Comparison of ENCODE assay signal across 17 cellular contexts in genomic region chr2:181334158-181334826, GRCh38.
DNase-seq lines count a peak whose midpoint lies in the region; ATAC-seq lines count a peak whose summit lies in the region.
"Had no signal": no experiment of that assay in that cellular context is flagged by ENCODE, and none has a peak within 500 bp of the region (broad histone marks: within the 10 kb centered on the region; RNA-seq: fewer than 3 reads in every experiment).

No MANE protein-coding gene starts in this region.

- peak overlapping the region; percentile 73 for H3K27ac Mint-ChIP-seq in activated T-cell treated with anti-CD3 and anti-CD28 coated beads, Interleukin-2, amount 50 U/mL, for 24 hours
- peak overlapping the region in 3 of 6 donors; percentile 7 to 44 (median 27) for H3K27ac Mint-ChIP-seq in naive B cell

- no peaks in the 10 kb centered on the region for H3K27me3 Mint-ChIP-seq in activated T-cell treated with anti-CD3 and anti-CD28 coated beads, Interleukin-2, amount 50 U/mL, for 24 hours
- H3K27me3 Mint-ChIP-seq in naive B cell = no peaks in the 10 kb centered on the region
- H3K27me3 Mint-ChIP-seq: CD4-positive, alpha-beta memory T cell had no signal

- peaks cover 7% of the 10 kb centered on the region for H3K36me3 Mint-ChIP-seq in activated T-cell treated with anti-CD3 and anti-CD28 coated beads, Interleukin-2, amount 50 U/mL, for 24 hours (ENCODE audit: low read depth)
- peaks cover under 1 to 9% of the 10 kb centered on the region in 2 donors for H3K36me3 Mint-ChIP-seq in naive B cell

- H3K4me3 Mint-ChIP-seq in activated T-cell treated with anti-CD3 and anti-CD28 coated beads, Interleukin-2, amount 50 U/mL, for 24 hours = no peak overlapping the region
- H3K4me3 Mint-ChIP-seq in naive B cell = no peak overlapping the region

- peaks cover 18% of the 10 kb centered on the region for H3K4me1 Mint-ChIP-seq in activated T-cell treated with anti-CD3 and anti-CD28 coated beads, Interleukin-2, amount 50 U/mL, for 24 hours (ENCODE audit: low read depth)
- peaks cover 5 to 12% (median 7%) of the 10 kb centered on the region in 3 donors for H3K4me1 Mint-ChIP-seq in naive B cell

- peak; percentile 79 for ATAC-seq in GM19351 (IDR thresholded peaks at IDR 0.05; ENCODE audit: unreplicated experiment)
- peak; percentile 59 for ATAC-seq in HG03442 (IDR thresholded peaks at IDR 0.05; ENCODE audit: unreplicated experiment)
- peak; percentile 50 to 69 for ATAC-seq in naive B cell (ENCODE audit: low read depth in 2 of 2)
- no peak for ATAC-seq in HG03342 (IDR thresholded peaks at IDR 0.05; ENCODE audit: unreplicated experiment)
- ATAC-seq: pancreas, PC-3 had no signal

- DNase-seq in activated T-cell treated with anti-CD3 and anti-CD28 coated beads, Interleukin-2, amount 50 U/mL, for 24 hours = no peak
- no peak for DNase-seq in activated T-cell treated with anti-CD3 and anti-CD28 coated beads for 4 hours
- DNase-seq in naive B cell = no peak
- DNase-seq in DMS79 (lab: John Stamatoyannopoulos, UW) = no peak
- DNase-seq in T1000 (lab: John Stamatoyannopoulos, UW) = no peak
- DNase-seq: adrenal gland; CD4-positive, alpha-beta memory T cell; effector memory CD4-positive, alpha-beta T cell; KBM-7; NCI-H1105 treated with DMSO at 0.1 percent for 48 hours; pancreas; PC-3; SJCRH30; substantia nigra had no signal

- peaks cover 9% of the 10 kb centered on the region for H3K9me3 Mint-ChIP-seq in activated T-cell treated with anti-CD3 and anti-CD28 coated beads, Interleukin-2, amount 50 U/mL, for 24 hours
- peaks cover 0 to 16% (median 4%) of the 10 kb centered on the region in 7 donors for H3K9me3 Mint-ChIP-seq in naive B cell
